In genomic region chr9:91424403-91425176, GRCh38 we compare ENCODE assay signal across 1 cellular context.
TF ChIP-seq lines count a peak whose summit lies in the region.

No MANE protein-coding gene starts in this region.

TF ChIP-seq in HEK293, 187 proteins besides CTCF, POLR2A, EP300 and RAD21 (continued from another document and continues in another):
- TF ChIP-seq ZFP3 (tag by site-specific recombination; IDR thresholded peaks at IDR 0.05; ENCODE audit: low read depth) (no peak), ZNF548 (tag by site-specific recombination; IDR thresholded peaks at IDR 0.05) (no peak), YY2 (tag by site-specific recombination; IDR thresholded peaks at IDR 0.05) (no peak), ZNF16 (tag by site-specific recombination; IDR thresholded peaks at IDR 0.05; ENCODE audit: low read depth) (no peak), ZNF600 (tag by site-specific recombination; IDR thresholded peaks at IDR 0.05) (no peak), OVOL3 (tag by site-specific recombination; IDR thresholded peaks at IDR 0.05) (no peak), ZSCAN18 (tag by site-specific recombination; IDR thresholded peaks at IDR 0.05) (no peak), FEZF1 (tag by site-specific recombination; IDR thresholded peaks at IDR 0.05) (no peak), ZNF670 (tag by site-specific recombination; IDR thresholded peaks at IDR 0.05; ENCODE audit: low read depth) (no peak), ZNF416 (tag by site-specific recombination; IDR thresholded peaks at IDR 0.05) (no peak), ZNF629 (tag by site-specific recombination; IDR thresholded peaks at IDR 0.05) (peak; percentile 79), ZNF48 (tag by site-specific recombination; IDR thresholded peaks at IDR 0.05) (no peak), ZNF433 (tag by site-specific recombination; IDR thresholded peaks at IDR 0.05; ENCODE audit: low read depth) (no peak), ZNF155 (tag by site-specific recombination; IDR thresholded peaks at IDR 0.05) (no peak), ZNF366 (tag by site-specific recombination; conservative IDR thresholded peaks at IDR 0.05) (no peak), ZNF26 (tag by site-specific recombination; IDR thresholded peaks at IDR 0.05) (no peak), ZNF473 (tag by site-specific recombination; IDR thresholded peaks at IDR 0.05) (no peak), ZNF169 (tag by site-specific recombination; IDR thresholded peaks at IDR 0.05) (no peak), ZNF76 (tag by site-specific recombination; IDR thresholded peaks at IDR 0.05; ENCODE audit: borderline replicate concordance, low read depth) (no peak), KLF9 (tag by site-specific recombination; IDR thresholded peaks at IDR 0.05; ENCODE audit: low read depth) (peak; percentile 28; the same call in 1 of the 2 replicates), ZIC2 (tag by site-specific recombination; IDR thresholded peaks at IDR 0.05) (no peak), ZNF513 (tag by site-specific recombination; IDR thresholded peaks at IDR 0.05) (no peak), ZNF239 (tag by site-specific recombination; IDR thresholded peaks at IDR 0.05) (no peak), ZSCAN5A (tag by site-specific recombination; IDR thresholded peaks at IDR 0.05) (no peak), SP3 (tag by site-specific recombination; IDR thresholded peaks at IDR 0.05) (0 out of 2 replicates have a peak, but pooled peaks have one; percentile 21), ZNF37A (tag by site-specific recombination; IDR thresholded peaks at IDR 0.05) (0 out of 2 replicates have a peak, but pooled peaks have one; percentile 21), SP2 (tag by site-specific recombination; IDR thresholded peaks at IDR 0.05) (peak; percentile 53; the same call in 1 of the 2 replicates), ZNF423 (tag by site-specific recombination; IDR thresholded peaks at IDR 0.05) (no peak), TSHZ1 (tag by site-specific recombination; IDR thresholded peaks at IDR 0.05; ENCODE audit: borderline replicate concordance) (no peak), ZNF558 (tag by site-specific recombination; IDR thresholded peaks at IDR 0.05) (no peak), ZNF18 (tag by site-specific recombination; IDR thresholded peaks at IDR 0.05) (no peak), ZNF664 (tag by site-specific recombination; IDR thresholded peaks at IDR 0.05) (no peak), HOXC10 (CRISPR knock-in tag; IDR thresholded peaks at IDR 0.05) (no peak), ELK4 (IDR thresholded peaks at IDR 0.05; ENCODE audit: borderline replicate concordance, low read depth, low read length) (no peak), REST (tag by site-specific recombination; IDR thresholded peaks at IDR 0.05) (no peak), ZNF623 (tag by site-specific recombination; IDR thresholded peaks at IDR 0.05) (no peak), SETDB1 (IDR thresholded peaks at IDR 0.05; ENCODE audit: insufficient read length, low read length) (peak; percentile 47), YY1 (tag by site-specific recombination; IDR thresholded peaks at IDR 0.05) (no peak), ZFP37 (tag by site-specific recombination; IDR thresholded peaks at IDR 0.05) (no peak), ZNF692 (tag by site-specific recombination; IDR thresholded peaks at IDR 0.05) (0 out of 2 replicates have a peak, but pooled peaks have one; percentile 37), ZNF837 (tag by site-specific recombination; IDR thresholded peaks at IDR 0.05) (no peak), ZFP41 (tag by site-specific recombination; IDR thresholded peaks at IDR 0.05; ENCODE audit: borderline replicate concordance) (no peak), SALL2 (tag by site-specific recombination; IDR thresholded peaks at IDR 0.05; ENCODE audit: borderline replicate concordance) (no peak), HIC1 (tag by site-specific recombination; IDR thresholded peaks at IDR 0.05) (peak; percentile 25; the same call in 1 of the 2 replicates), ZBTB8A (tag by site-specific recombination; IDR thresholded peaks at IDR 0.05) (peak; percentile 90)
